Comparison of ENCODE assay signal across 16 cellular contexts in the genomic region with DNA sequence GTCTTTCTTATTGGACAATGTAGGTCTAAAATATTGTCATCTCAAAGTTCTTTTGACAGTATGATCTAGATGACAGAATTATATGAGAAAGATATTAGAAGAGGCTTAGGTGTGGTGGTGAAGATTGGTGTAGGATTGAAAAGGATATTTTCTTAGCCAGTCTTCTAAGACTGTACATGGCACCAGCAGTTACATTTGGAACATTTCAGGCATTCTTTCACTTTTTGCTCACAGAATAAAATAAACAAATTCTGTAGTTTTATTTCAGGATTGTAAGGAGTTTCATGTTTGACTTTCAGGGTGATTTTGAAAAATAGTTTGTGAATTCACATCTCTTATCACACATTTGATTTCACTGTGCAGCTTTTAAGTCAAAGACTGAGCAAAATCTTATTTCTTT. TPM values are rescaled to one million over a fixed set of nuclear protein-coding genes. Genes with fewer than 3 reads are reported as not detected.
A peak's percentile ranks its signal among the peaks of the same experiment; 100 is the strongest.
DNase-seq lines count a peak whose midpoint lies in the region; ATAC-seq and TF ChIP-seq lines count a peak whose summit lies in the region.
"Had no signal": no experiment of that assay in that cellular context is flagged by ENCODE, and none has a peak within 500 bp of the region (broad histone marks: within the 10 kb centered on the region; RNA-seq: fewer than 3 reads in every experiment).

No MANE protein-coding gene starts in this region.

- H3K4me1 ChIP-seq in Karpas-422 (ENCODE audit: low read length) (peaks cover 48% of the 10 kb centered on the region), neutrophil (ENCODE audit: control insufficient read depth in 1 of 2, insufficient read depth in 1 of 2, low read depth in 1 of 2, low read length in 1 of 2) (peaks cover 38 to 51% of the 10 kb centered on the region in 2 experiments), right lobe of liver (no peaks in the 10 kb centered on the region), right cardiac atrium (ENCODE audit: control insufficient read depth, insufficient read depth, low read length) (peaks cover 2% of the 10 kb centered on the region)

- intact Hi-C loops in right lobe of liver (cut with DNase I) (no loop called here), right cardiac atrium (cut with DNase I) (no loop called here)

- H3K36me3 ChIP-seq in Karpas-422 (ENCODE audit: insufficient read depth, low read length) (peaks cover 5% of the 10 kb centered on the region; the same call in 1 of the 2 replicates), neutrophil (no peaks in the 10 kb centered on the region), right lobe of liver (peaks cover 0 to 2% (median 0%) of the 10 kb centered on the region in 4 donors)

- H3K4me3 ChIP-seq in Karpas-422 (ENCODE audit: low read length), result no peak overlapping the region
- no peak overlapping the region for H3K4me3 ChIP-seq in choroid plexus epithelial cell (ENCODE audit: low read depth, low read length)
- no peak overlapping the region for H3K4me3 ChIP-seq in neutrophil (ENCODE audit: low read depth in 1 of 2, low read length in 1 of 2)
- H3K4me3 ChIP-seq in right lobe of liver, result no peak overlapping the region
- no peak overlapping the region for H3K4me3 ChIP-seq in right cardiac atrium (ENCODE audit: low read length)
- H3K4me3 ChIP-seq: coronary artery had no signal

- no peaks in the 10 kb centered on the region for H3K9me3 ChIP-seq in Karpas-422 (ENCODE audit: low read length)
- no peaks in the 10 kb centered on the region for H3K9me3 ChIP-seq in neutrophil
- H3K9me3 ChIP-seq in right lobe of liver, result no peaks in the 10 kb centered on the region
- H3K9me3 ChIP-seq in right cardiac atrium (ENCODE audit: control insufficient read depth, low read length), result no peaks in the 10 kb centered on the region

- no peak for TF ChIP-seq CTCF in choroid plexus epithelial cell (conservative IDR thresholded peaks at IDR 0.05; ENCODE audit: low read depth, low read length)
- no peak for TF ChIP-seq CTCF in neutrophil (IDR thresholded peaks at IDR 0.05)
- TF ChIP-seq CTCF in right lobe of liver (IDR thresholded peaks at IDR 0.05), result no peak

- TF ChIP-seq POLR2A in right lobe of liver (IDR thresholded peaks at IDR 0.05), result no peak

- ATAC-seq in right lobe of liver (no peak), GM18909 (IDR thresholded peaks at IDR 0.05; ENCODE audit: poor library complexity, unreplicated experiment) (no peak), right cardiac atrium (no peak)
- ATAC-seq: stimulated activated naive CD8-positive, alpha-beta T cell treated with anti-CD3 and anti-CD28 coated beads, Interleukin-15, Interleukin-2, amounts not matched to agents 100 U/mL and 50 U/mL, for 24 hours had no signal

- H3K79me2 ChIP-seq in Karpas-422 (ENCODE audit: low read length), result peaks cover 94% of the 10 kb centered on the region

- H2AFZ ChIP-seq in Karpas-422 (ENCODE audit: low read length), result no peak overlapping the region

- no peaks in the 10 kb centered on the region for H3K9me2 ChIP-seq in Karpas-422 (replicated peaks; ENCODE audit: insufficient read depth, low read length)

- H3K9ac ChIP-seq in Karpas-422 (ENCODE audit: low read length), result no peak overlapping the region

- H3K4me2 ChIP-seq in Karpas-422 (ENCODE audit: low read depth, low read length, poor library complexity, severe bottlenecking), result no peak overlapping the region

- H3K27me3 ChIP-seq in Karpas-422 (ENCODE audit: low read length), result no peaks in the 10 kb centered on the region
- H3K27me3 ChIP-seq in neutrophil, result no peaks in the 10 kb centered on the region
- no peaks in the 10 kb centered on the region for H3K27me3 ChIP-seq in right lobe of liver
- H3K27me3 ChIP-seq in right cardiac atrium (ENCODE audit: control insufficient read depth, insufficient read depth), result no peaks in the 10 kb centered on the region

- DNase-seq in AG20443 (ENCODE audit: low spot score) (peak; percentile 10), Karpas-422 (no peak), choroid plexus epithelial cell (ENCODE audit: low read depth) (peak; percentile 64), right lobe of liver (no peak), cortex of kidney (lab: John Stamatoyannopoulos, UW) (no peak), right cardiac atrium (no peak)
- DNase-seq: activated CD8-positive, alpha-beta memory T cell treated with anti-CD3 and anti-CD28 coated beads, Interleukin-2, amount 50 U/mL, for 4 hours; head of caudate nucleus; NCI-H1092 treated with DMSO at 0.1 percent for 48 hours; NCI-H2107; NCI-H526 treated with DMSO at 0.1 percent for 48 hours; stimulated activated naive CD8-positive, alpha-beta T cell treated with anti-CD3 and anti-CD28 coated beads, Interleukin-15, Interleukin-2, amounts not matched to agents 100 U/mL and 50 U/mL, for 24 hours had no signal

- no peaks in the 10 kb centered on the region for H4K20me1 ChIP-seq in Karpas-422 (ENCODE audit: insufficient read depth, low read depth, low read length)

- peak overlapping the region; percentile 3; the same call in 1 of the 2 replicates for H3K27ac ChIP-seq in Karpas-422 (ENCODE audit: low read length)
- peak overlapping the region; percentile 59 for H3K27ac ChIP-seq in neutrophil
- no peak overlapping the region for H3K27ac ChIP-seq in right lobe of liver
- H3K27ac ChIP-seq in right cardiac atrium (ENCODE audit: low read length), result no peak overlapping the region
- H3K27ac ChIP-seq: coronary artery, epithelial cell of prostate had no signal

RNA-seq across cellular contexts. Expression of a gene that starts 27.0 kb away (rescaled TPM):
- total RNA-seq in Karpas-422 (2014; rRNA removed; shearing (Covaris generic); ENCODE audit: low replicate concordance), result 33.2 and 38.9 TPM in 2 replicates
- total RNA-seq in right lobe of liver, result 10 to 100 TPM; 12.6 to 19.4 (median 18.3) TPM
- total RNA-seq in right cardiac atrium, result 10 to 100 TPM; 29.4 to 32.4 (median 31.2) TPM
- 9.3 TPM for polyA plus RNA-seq in right cardiac atrium

Comparison
In these comparisons a context has a peak if more than half of its experiments do, and no peak if none do; other contexts are left out.
1. DNase-seq: peak in AG20443 (single experiment) and choroid plexus epithelial cell (single experiment); none in Karpas-422 (single experiment), right lobe of liver (0 of 3), cortex of kidney (single experiment) and right cardiac atrium (0 of 3).
2. H3K27ac ChIP-seq: peak in Karpas-422 (single experiment) and neutrophil (single experiment); none in right lobe of liver (0 of 3) and right cardiac atrium (single experiment).